1 cellular context compared by ENCODE assay signal in genomic region chr2:162574615-162575452, GRCh38.
TF ChIP-seq lines count a peak whose summit lies in the region.

No MANE protein-coding gene starts in this region.

TF ChIP-seq in HepG2, 621 proteins besides CTCF, POLR2A, EP300 and RAD21 (continued from another document and continues in another):
- TF ChIP-seq EEA1 (CRISPR knock-in tag; IDR thresholded peaks at IDR 0.05; ENCODE audit: borderline replicate concordance): no peak
- no peak for TF ChIP-seq ZNF333 (CRISPR knock-in tag; IDR thresholded peaks at IDR 0.05; ENCODE audit: borderline replicate concordance)
- TF ChIP-seq ZBTB7A (CRISPR knock-in tag; IDR thresholded peaks at IDR 0.05): no peak
- peak; percentile 59; the same call in 1 of the 2 replicates for TF ChIP-seq MYPOP (CRISPR knock-in tag; IDR thresholded peaks at IDR 0.05)
- peak; percentile 18; the same call in 1 of the 2 replicates for TF ChIP-seq ZFP36L1 (CRISPR knock-in tag; IDR thresholded peaks at IDR 0.05)
- 0 out of 2 replicates have a peak, but pooled peaks have one; percentile 70 for TF ChIP-seq ZSCAN30 (CRISPR knock-in tag; IDR thresholded peaks at IDR 0.05)
- no peak for TF ChIP-seq NFKB2 (CRISPR knock-in tag; IDR thresholded peaks at IDR 0.05; ENCODE audit: borderline replicate concordance)
- no peak for TF ChIP-seq NPAS2 (CRISPR knock-in tag; IDR thresholded peaks at IDR 0.05; ENCODE audit: borderline replicate concordance)
- peak; percentile 97 for TF ChIP-seq HNRNPUL1 (IDR thresholded peaks at IDR 0.05; ENCODE audit: low read depth, low read length)
- no peak for TF ChIP-seq GMEB2 (CRISPR knock-in tag; IDR thresholded peaks at IDR 0.05; ENCODE audit: low read depth)
- no peak for TF ChIP-seq BCLAF1 (IDR thresholded peaks at IDR 0.05)
- TF ChIP-seq ZKSCAN8 (CRISPR knock-in tag; IDR thresholded peaks at IDR 0.05; ENCODE audit: borderline replicate concordance): peak; percentile 88; the same call in 1 of the 2 replicates
- TF ChIP-seq ZNF660 (CRISPR knock-in tag; IDR thresholded peaks at IDR 0.05; ENCODE audit: borderline replicate concordance, low read depth): no peak
- TF ChIP-seq ZNF550 (CRISPR knock-in tag; IDR thresholded peaks at IDR 0.05; ENCODE audit: borderline replicate concordance): no peak
- TF ChIP-seq KLF13 (CRISPR knock-in tag; IDR thresholded peaks at IDR 0.05): no peak
- peak; percentile 93 for TF ChIP-seq ELF3 (CRISPR knock-in tag; IDR thresholded peaks at IDR 0.05)
- no peak for TF ChIP-seq RBAK (CRISPR knock-in tag; IDR thresholded peaks at IDR 0.05)
- TF ChIP-seq CEBPZ (IDR thresholded peaks at IDR 0.05; ENCODE audit: low read length): no peak
- peak; percentile 23; the same call in 1 of the 2 replicates for TF ChIP-seq ZMYM3 (CRISPR knock-in tag; IDR thresholded peaks at IDR 0.05)
- peak; percentile 75 for TF ChIP-seq ZFX (CRISPR knock-in tag; IDR thresholded peaks at IDR 0.05; ENCODE audit: low read depth)
- no peak for TF ChIP-seq ZBTB49 (CRISPR knock-in tag; IDR thresholded peaks at IDR 0.05; ENCODE audit: borderline replicate concordance)
- no peak for TF ChIP-seq FOXK2 (IDR thresholded peaks at IDR 0.05)
- TF ChIP-seq PAXIP1 (CRISPR knock-in tag; conservative IDR thresholded peaks at IDR 0.05): peak; percentile 98
- TF ChIP-seq ZNF10 (CRISPR knock-in tag; IDR thresholded peaks at IDR 0.05; ENCODE audit: borderline replicate concordance, low read depth): no peak
- TF ChIP-seq SAP130 (CRISPR knock-in tag; IDR thresholded peaks at IDR 0.05; ENCODE audit: low read depth): peak; percentile 92
- TF ChIP-seq ZNF569 (CRISPR knock-in tag; IDR thresholded peaks at IDR 0.05; ENCODE audit: borderline replicate concordance): no peak
- TF ChIP-seq ZNF329 (CRISPR knock-in tag; IDR thresholded peaks at IDR 0.05; ENCODE audit: low read depth): no peak
- no peak; the same call in 1 of the 2 replicates for TF ChIP-seq KLF6 (CRISPR knock-in tag; IDR thresholded peaks at IDR 0.05)
- peak; percentile 86 for TF ChIP-seq HBP1 (CRISPR knock-in tag; IDR thresholded peaks at IDR 0.05; ENCODE audit: low read depth)
- no peak; the same call in 1 of the 2 replicates for TF ChIP-seq YEATS2 (CRISPR knock-in tag; IDR thresholded peaks at IDR 0.05; ENCODE audit: borderline replicate concordance)
- no peak for TF ChIP-seq CREBL2 (CRISPR knock-in tag; IDR thresholded peaks at IDR 0.05; ENCODE audit: borderline replicate concordance)
- TF ChIP-seq UBTF (CRISPR knock-in tag; IDR thresholded peaks at IDR 0.05): no peak; the same call in 1 of the 2 replicates
- no peak for TF ChIP-seq ATRX (CRISPR knock-in tag; IDR thresholded peaks at IDR 0.05; ENCODE audit: borderline replicate concordance)
- no peak for TF ChIP-seq HOXA9 (CRISPR knock-in tag; IDR thresholded peaks at IDR 0.05; ENCODE audit: borderline replicate concordance)
- peak; percentile 40; the same call in 1 of the 2 replicates for TF ChIP-seq ZKSCAN5 (CRISPR knock-in tag; IDR thresholded peaks at IDR 0.05)
- no peak for TF ChIP-seq HCFC1 (IDR thresholded peaks at IDR 0.05; ENCODE audit: low read depth, low read length)
- TF ChIP-seq ZNF580 (CRISPR knock-in tag; IDR thresholded peaks at IDR 0.05; ENCODE audit: borderline replicate concordance, low read depth): peak; percentile 91; the same call in 1 of the 2 replicates
- no peak for TF ChIP-seq ZBTB2 (CRISPR knock-in tag; IDR thresholded peaks at IDR 0.05; ENCODE audit: low read depth)
